ENCODE assay signal across 1 cellular context in genomic region chr1:108200627-108201106, GRCh38.
A peak's percentile ranks its signal among the peaks of the same experiment; 100 is the strongest.
TF ChIP-seq lines count a peak whose summit lies in the region.

No MANE protein-coding gene starts in this region.

TF ChIP-seq in H1, 55 proteins besides CTCF, POLR2A, EP300 and RAD21:
- TF ChIP-seq SP2 (IDR thresholded peaks at IDR 0.05; ENCODE audit: low read length) (peak; percentile 22; the same call in 1 of the 2 replicates), MAX (IDR thresholded peaks at IDR 0.05) (no peak), ATF2 (IDR thresholded peaks at IDR 0.05; ENCODE audit: low read length) (no peak), SAP30 (IDR thresholded peaks at IDR 0.05; ENCODE audit: insufficient read depth, insufficient replicate concordance, low read length) (no peak)
